1 cellular context compared by ENCODE assay signal in the genomic region with DNA sequence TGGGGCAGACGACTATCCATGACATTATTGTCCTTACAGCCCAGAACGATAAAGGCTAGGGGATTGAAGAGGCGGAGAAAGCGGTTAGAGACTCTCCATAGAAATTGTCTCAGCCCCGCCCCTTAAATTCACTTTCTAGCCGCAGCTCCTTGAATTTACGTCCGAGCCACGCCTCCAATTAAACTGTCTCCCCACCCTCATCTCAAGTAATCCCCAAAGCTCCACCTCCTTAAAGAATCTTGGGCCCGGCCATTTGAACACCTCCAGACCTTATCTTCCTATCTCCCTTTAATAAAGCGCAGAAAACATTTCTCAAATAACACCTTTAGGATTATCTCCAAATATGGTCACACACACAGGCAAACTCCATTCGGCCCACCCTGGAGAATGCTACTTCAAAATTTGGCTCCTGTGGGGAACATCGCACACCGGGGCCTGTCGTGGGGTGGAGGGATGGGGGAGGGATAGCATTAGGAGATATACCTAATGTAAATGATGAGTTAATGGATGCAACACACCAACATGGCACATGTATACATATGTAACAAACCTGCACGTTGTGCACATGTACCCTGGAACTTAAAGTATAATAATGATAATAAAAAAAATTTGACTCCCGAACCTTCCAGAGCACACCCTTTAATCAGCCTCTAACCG.
A peak's percentile ranks its signal among the peaks of the same experiment; 100 is the strongest.
TF ChIP-seq lines count a peak whose summit lies in the region.

No MANE protein-coding gene starts in this region.

TF ChIP-seq in HEK293, 187 proteins besides CTCF, POLR2A, EP300 and RAD21 (continued from another document):
- TF ChIP-seq, protein P1, sequence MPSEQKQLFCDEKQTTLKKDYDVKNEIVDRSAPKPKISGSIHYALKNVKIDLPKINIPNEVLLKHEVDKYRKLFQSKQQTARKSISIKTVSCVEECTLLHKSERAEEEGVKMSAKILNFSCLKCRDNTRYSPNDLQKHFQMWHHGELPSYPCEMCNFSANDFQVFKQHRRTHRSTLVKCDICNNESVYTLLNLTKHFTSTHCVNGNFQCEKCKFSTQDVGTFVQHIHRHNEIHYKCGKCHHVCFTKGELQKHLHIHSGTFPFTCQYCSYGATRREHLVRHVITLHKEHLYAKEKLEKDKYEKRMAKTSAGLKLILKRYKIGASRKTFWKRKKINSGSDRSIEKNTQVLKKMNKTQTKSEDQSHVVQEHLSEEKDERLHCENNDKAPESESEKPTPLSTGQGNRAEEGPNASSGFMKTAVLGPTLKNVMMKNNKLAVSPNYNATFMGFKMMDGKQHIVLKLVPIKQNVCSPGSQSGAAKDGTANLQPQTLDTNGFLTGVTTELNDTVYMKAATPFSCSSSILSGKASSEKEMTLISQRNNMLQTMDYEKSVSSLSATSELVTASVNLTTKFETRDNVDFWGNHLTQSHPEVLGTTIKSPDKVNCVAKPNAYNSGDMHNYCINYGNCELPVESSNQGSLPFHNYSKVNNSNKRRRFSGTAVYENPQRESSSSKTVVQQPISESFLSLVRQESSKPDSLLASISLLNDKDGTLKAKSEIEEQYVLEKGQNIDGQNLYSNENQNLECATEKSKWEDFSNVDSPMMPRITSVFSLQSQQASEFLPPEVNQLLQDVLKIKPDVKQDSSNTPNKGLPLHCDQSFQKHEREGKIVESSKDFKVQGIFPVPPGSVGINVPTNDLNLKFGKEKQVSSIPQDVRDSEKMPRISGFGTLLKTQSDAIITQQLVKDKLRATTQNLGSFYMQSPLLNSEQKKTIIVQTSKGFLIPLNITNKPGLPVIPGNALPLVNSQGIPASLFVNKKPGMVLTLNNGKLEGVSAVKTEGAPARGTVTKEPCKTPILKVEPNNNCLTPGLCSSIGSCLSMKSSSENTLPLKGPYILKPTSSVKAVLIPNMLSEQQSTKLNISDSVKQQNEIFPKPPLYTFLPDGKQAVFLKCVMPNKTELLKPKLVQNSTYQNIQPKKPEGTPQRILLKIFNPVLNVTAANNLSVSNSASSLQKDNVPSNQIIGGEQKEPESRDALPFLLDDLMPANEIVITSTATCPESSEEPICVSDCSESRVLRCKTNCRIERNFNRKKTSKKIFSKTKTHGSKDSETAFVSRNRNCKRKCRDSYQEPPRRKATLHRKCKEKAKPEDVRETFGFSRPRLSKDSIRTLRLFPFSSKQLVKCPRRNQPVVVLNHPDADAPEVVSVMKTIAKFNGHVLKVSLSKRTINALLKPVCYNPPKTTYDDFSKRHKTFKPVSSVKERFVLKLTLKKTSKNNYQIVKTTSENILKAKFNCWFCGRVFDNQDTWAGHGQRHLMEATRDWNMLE (tag by site-specific recombination; conservative IDR thresholded peaks at IDR 0.05; ENCODE audit: low read depth), result 0 out of 2 replicates have a peak, but pooled peaks have one; percentile 11
- TF ChIP-seq ZIC2 (tag by site-specific recombination; IDR thresholded peaks at IDR 0.05), result no peak
- peak; percentile 18; the same call in 1 of the 2 replicates for TF ChIP-seq ZNF623 (tag by site-specific recombination; IDR thresholded peaks at IDR 0.05)
- no peak for TF ChIP-seq ZNF837 (tag by site-specific recombination; IDR thresholded peaks at IDR 0.05)
- no peak for TF ChIP-seq EGR2 (tag by site-specific recombination; IDR thresholded peaks at IDR 0.05; ENCODE audit: low read depth)
- TF ChIP-seq BCL11A (tag by site-specific recombination; IDR thresholded peaks at IDR 0.05; ENCODE audit: low read depth), result no peak
